Comparison of ENCODE assay signal across 8 cellular contexts in the genomic region with DNA sequence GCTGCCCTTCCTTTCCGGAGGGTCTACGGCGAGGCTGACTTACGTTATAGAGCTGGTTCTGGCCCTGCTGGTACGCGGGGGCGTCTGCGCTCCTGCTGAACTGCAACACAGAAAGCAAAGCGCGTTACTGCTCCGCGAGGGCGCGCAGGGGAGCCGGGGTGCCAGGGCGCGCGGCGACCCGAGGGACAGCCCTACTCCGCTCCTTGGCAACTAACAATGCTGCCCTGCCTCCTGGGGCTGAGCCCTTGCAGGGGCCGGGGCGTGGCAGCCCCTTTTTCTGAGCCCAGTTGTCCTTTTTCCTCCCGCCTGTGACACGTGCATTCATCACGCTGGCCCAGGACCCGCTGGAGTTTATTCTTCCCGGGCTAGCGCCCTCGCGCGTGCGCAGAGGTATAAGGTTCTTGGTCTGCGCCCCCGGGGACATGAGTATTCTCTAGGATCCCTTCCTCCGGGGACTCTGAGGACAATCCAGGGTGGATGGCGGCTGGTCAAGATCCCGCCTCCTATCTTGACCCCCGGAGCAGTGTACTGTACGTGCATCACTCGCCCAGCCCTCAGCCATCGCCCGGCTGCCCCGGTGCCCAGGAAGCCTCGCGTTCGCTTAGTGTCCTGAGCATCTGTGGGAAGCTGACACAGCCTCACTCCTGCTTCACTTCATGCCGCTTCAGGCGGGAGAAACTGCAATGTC.
DNase-seq lines count a peak whose midpoint lies in the region; ATAC-seq, FAIRE-seq and TF ChIP-seq lines count a peak whose summit lies in the region.

No MANE protein-coding gene starts in this region.

- no peaks in the 10 kb centered on the region for H3K36me3 Mint-ChIP-seq in brain
- H3K36me3 Mint-ChIP-seq in immature natural killer cell = peaks cover 33 to 79% (median 57%) of the 10 kb centered on the region in 3 donors

- DNase-seq in Ammon's horn (ENCODE audit: low spot score) (peak; percentile 51), GM12892 (ENCODE audit: insufficient read length) (peak; percentile 54), NCI-H69 (lab: John Stamatoyannopoulos, UW) (peak; percentile 83), immature natural killer cell (peak in 2 of 3 donors; percentile 54 to 57)

- peaks cover 31% of the 10 kb centered on the region for H3K27me3 ChIP-seq in skeletal muscle satellite cell (ENCODE audit: control insufficient read depth, insufficient read depth, low read length)

- H3K36me3 ChIP-seq in skeletal muscle satellite cell (ENCODE audit: insufficient read depth, low read length) = no peaks in the 10 kb centered on the region

- TF ChIP-seq POLR2A in GM12892 (IDR thresholded peaks at IDR 0.05; ENCODE audit: low read depth, low read length) = no peak

- H3K9me3 Mint-ChIP-seq in brain (peaks cover 0 to 15% (median 10%) of the 10 kb centered on the region in 5 experiments), immature natural killer cell (no peaks in the 10 kb centered on the region)

- H3K27ac Mint-ChIP-seq in brain (peak overlapping the region in 1 of 5 experiments; percentile 70), immature natural killer cell (peak overlapping the region; percentile 92 to 99 (median 97))

- peak overlapping the region; percentile 96 for H3K4me2 ChIP-seq in skeletal muscle satellite cell (ENCODE audit: low read length)

- H3K4me3 ChIP-seq in skeletal muscle satellite cell (ENCODE audit: low read length) = peak overlapping the region; percentile 71

- no peak overlapping the region for H3K9ac ChIP-seq in skeletal muscle satellite cell (ENCODE audit: low read depth, low read length)

- H3K4me3 Mint-ChIP-seq in brain = peak overlapping the region; percentile 53 to 71 (median 57)
- peak overlapping the region; percentile 64 to 84 (median 83) for H3K4me3 Mint-ChIP-seq in immature natural killer cell

- no peak for FAIRE-seq in GM12892 (lab: Jason Lieb, UNC)

- TF ChIP-seq CTCF in brain (conservative IDR thresholded peaks at IDR 0.05) = peak in 1 of 2 experiments; percentile 28

- H3K4me1 ChIP-seq in skeletal muscle satellite cell (ENCODE audit: control insufficient read depth, insufficient read depth, low read length) = peaks cover 9% of the 10 kb centered on the region

- H3K4me1 Mint-ChIP-seq in brain = peaks cover 10% of the 10 kb centered on the region
- H3K4me1 Mint-ChIP-seq in immature natural killer cell = peaks cover 94 to 97% of the 10 kb centered on the region in 2 donors

- ATAC-seq in GM21381 (IDR thresholded peaks at IDR 0.05; ENCODE audit: unreplicated experiment) (no peak), GM19397 (IDR thresholded peaks at IDR 0.05; ENCODE audit: unreplicated experiment) (no peak)

- no peaks in the 10 kb centered on the region for H3K9me3 ChIP-seq in skeletal muscle satellite cell (replicated peaks; ENCODE audit: low read length)

- H3K27me3 Mint-ChIP-seq in brain (peaks cover 6% of the 10 kb centered on the region), immature natural killer cell (ENCODE audit: low read depth in 3 of 3) (peaks cover 32 to 92% (median 80%) of the 10 kb centered on the region in 3 donors)
